In genomic region chrX:113982766-113983165, GRCh38 we compare ENCODE assay signal across 24 cellular contexts.
DNase-seq lines count a peak whose midpoint lies in the region; ATAC-seq, FAIRE-seq and TF ChIP-seq lines count a peak whose summit lies in the region.
"Had no signal": no experiment of that assay in that cellular context is flagged by ENCODE, and none has a peak within 500 bp of the region (broad histone marks: within the 10 kb centered on the region; RNA-seq: fewer than 3 reads in every experiment).

No MANE protein-coding gene starts in this region.

- H2BK12ac ChIP-seq in H9 (ENCODE audit: insufficient read length, low read depth, low read length) = no peak overlapping the region

- H3K23ac ChIP-seq in H9 (ENCODE audit: insufficient read length, low read depth, low read length) = no peak overlapping the region

- H3K14ac ChIP-seq in H9 (ENCODE audit: insufficient read depth, low read length) = no peak overlapping the region

- H3K27me3 Mint-ChIP-seq in H9 (ENCODE audit: low read depth) = no peaks in the 10 kb centered on the region
- H3K27me3 Mint-ChIP-seq: B cell; CD4-positive, alpha-beta T cell had no signal

- no peak overlapping the region for H3K4me3 Mint-ChIP-seq in H9
- H3K4me3 Mint-ChIP-seq: B cell; CD4-positive, alpha-beta T cell; CD8-positive, alpha-beta T cell had no signal

- no peak overlapping the region for H3T11ph ChIP-seq in H9 (ENCODE audit: low read length)

- TF ChIP-seq CTCF in H9 (conservative IDR thresholded peaks at IDR 0.05) = no peak
- TF ChIP-seq CTCF in K562 (IDR thresholded peaks at IDR 0.05 in 2 of 3, conservative IDR thresholded peaks at IDR 0.05 in 1 of 3; ENCODE audit: insufficient read depth in 2 of 3, low read depth in 1 of 3, low read length in 3 of 3) = no peak
- TF ChIP-seq CTCF in prostate gland (IDR thresholded peaks at IDR 0.05) = no peak

- TF ChIP-seq EP300 in K562 (IDR thresholded peaks at IDR 0.05; ENCODE audit: low read length) = no peak

- no TSS peak for BruUV-seq in K562 (replicated peaks; lab: Mats Ljungman, UMichigan)

- H3K56ac ChIP-seq in H9 (ENCODE audit: insufficient read length, low read depth, low read length) = no peak overlapping the region

- H2BK15ac ChIP-seq in H9 (ENCODE audit: low read depth, low read length) = no peak overlapping the region

- H4K20me1 ChIP-seq in H9 (ENCODE audit: control insufficient read depth, insufficient read depth, insufficient read length) (peaks cover 2% of the 10 kb centered on the region), K562 (replicated peaks; ENCODE audit: control insufficient read depth, insufficient read depth, low read length) (no peaks in the 10 kb centered on the region)

- no peak for TF ChIP-seq RAD21 in K562 (CRISPR knock-in tag; conservative IDR thresholded peaks at IDR 0.05 in 1 of 2, IDR thresholded peaks at IDR 0.05 in 1 of 2)

- H3K36me3 Mint-ChIP-seq in H9 (ENCODE audit: insufficient read depth in 1 of 3, low read depth in 3 of 3) = peaks cover 87 to 98% (median 96%) of the 10 kb centered on the region in 3 experiments
- H3K36me3 Mint-ChIP-seq: CD8-positive, alpha-beta T cell had no signal

- H4K8ac ChIP-seq in H9 (replicated peaks; ENCODE audit: insufficient read length, low read depth, low read length) = no peak overlapping the region

- H3K79me2 ChIP-seq in H9 (ENCODE audit: insufficient read depth, low read length) = no peaks in the 10 kb centered on the region; the same call in 1 of the 2 replicates
- H3K79me2 ChIP-seq in K562 (ENCODE audit: control insufficient read depth, insufficient read depth, low read length) = no peaks in the 10 kb centered on the region; the same call in 2 of the 3 replicates

- H3K4me1 ChIP-seq in H9 (ENCODE audit: insufficient read depth, low read length) (peaks cover 2% of the 10 kb centered on the region; the same call in 1 of the 2 replicates), K562 (replicated peaks in 1 of 2; ENCODE audit: control insufficient read depth in 2 of 2, insufficient read depth in 2 of 2, low read length in 2 of 2) (no peaks in the 10 kb centered on the region; a peak in 1 of 5 replicates), prostate gland (replicated peaks) (no peaks in the 10 kb centered on the region)
- H3K4me1 ChIP-seq: A549, Caco-2 had no signal

- no peak overlapping the region for H2BK20ac ChIP-seq in H9 (ENCODE audit: low read depth, low read length, poor library complexity, severe bottlenecking)

- H3K18ac ChIP-seq in H9 (ENCODE audit: insufficient read length, low read depth, low read length) = no peak overlapping the region

- CTCF ChIA-PET in K562 (lab: Yijun Ruan, JAX; ENCODE audit: low intra/inter-chr PET ratio) = no interaction called here

- H3K27me3 ChIP-seq in H9 (ENCODE audit: insufficient read depth, low read length) (no peaks in the 10 kb centered on the region), K562 (ENCODE audit: control insufficient read depth in 2 of 2, insufficient read depth in 2 of 2, low read length in 2 of 2) (no peaks in the 10 kb centered on the region), prostate gland (replicated peaks; ENCODE audit: insufficient read depth) (no peaks in the 10 kb centered on the region)

- H3K23me2 ChIP-seq in H9 (ENCODE audit: insufficient read length, low read depth, low read length, poor library complexity, severe bottlenecking) = no peaks in the 10 kb centered on the region

- no peak overlapping the region for H3K27ac ChIP-seq in H9 (ENCODE audit: insufficient read length, low read depth, low read length)
- H3K27ac ChIP-seq in K562 (ENCODE audit: extremely low read depth, low read depth, low read length) = no peak overlapping the region
- no peak overlapping the region for H3K27ac ChIP-seq in prostate gland
- H3K27ac ChIP-seq: 22Rv1; A549; BLaER1 treated with 17β-estradiol and CSF1 and Interleukin-3, amounts not matched to agents 10 nM and 100 nM; C4-2B had no signal

- H3K27ac Mint-ChIP-seq in H9 = peak overlapping the region in 2 of 3 experiments; percentile 32 to 53; a peak in 1 of 7 replicates
- H3K27ac Mint-ChIP-seq: B cell; CD4-positive, alpha-beta T cell; CD8-positive, alpha-beta T cell had no signal

- DNase-seq in H9 = no peak
- no peak for DNase-seq in K562 (ENCODE audit: extremely low read depth in 1 of 4, low spot score in 3 of 4)
- peak in 1 of 2 donors; percentile 31 for DNase-seq in left colon
- peak; percentile 3 for DNase-seq in prostate gland (ENCODE audit: low spot score)
- no peak for DNase-seq in pons (ENCODE audit: low spot score)
- no peak for DNase-seq in head of caudate nucleus
- no peak for DNase-seq in LoVo (ENCODE audit: low spot score)
- no peak for DNase-seq in Right ventricle myocardium inferior (ENCODE audit: missing footprints)
- DNase-seq: AML-193; Caco-2; Calu3; CD4-positive, alpha-beta T cell; CD8-positive, alpha-beta T cell; DMS79 treated with DMSO at 0.1 percent for 48 hours; GF-D8 had no signal

- H3K4me3 ChIP-seq in K562 (no peak overlapping the region), prostate gland (no peak overlapping the region)
- H3K4me3 ChIP-seq: A549; BLaER1 treated with 17β-estradiol and CSF1 and Interleukin-3, amounts not matched to agents 10 nM and 100 nM had no signal

- H3K9ac ChIP-seq in H9 (ENCODE audit: extremely low read depth, insufficient read length, low read length) (no peak overlapping the region), K562 (ENCODE audit: insufficient read depth in 1 of 2, low read depth in 2 of 2, low read length in 2 of 2) (no peak overlapping the region)
- H3K9ac ChIP-seq: BLaER1 treated with 17β-estradiol and CSF1 and Interleukin-3, amounts not matched to agents 10 nM and 100 nM had no signal

- no peak overlapping the region for H2BK5ac ChIP-seq in H9 (ENCODE audit: insufficient read length, low read length)

- H2AFZ ChIP-seq in H9 (ENCODE audit: low read length) (no peak overlapping the region), K562 (ENCODE audit: low read depth, low read length) (no peak overlapping the region)

- no CpG with 5 or more reads among the region's 4 CpGs for WGBS in H9 (ENCODE audit: extremely low coverage, insufficient read length, low lambda C conversion rate)
- 7% methylated on average over 4 of the region's 4 CpGs for WGBS in K562 (ENCODE audit: insufficient coverage, low coverage, missing lambda C conversion rate)
- WGBS in prostate gland = 58% methylated on average over 4 of the region's 4 CpGs

- TF ChIP-seq POLR2A in K562 (conservative IDR thresholded peaks at IDR 0.05) = no peak
- TF ChIP-seq POLR2A in prostate gland (IDR thresholded peaks at IDR 0.05) = no peak

- peaks cover 3% of the 10 kb centered on the region for H3K79me1 ChIP-seq in H9 (ENCODE audit: insufficient read depth, low read depth, low read length, poor library complexity, severe bottlenecking)

- no peak for ATAC-seq in K562
- peak; percentile 95 for ATAC-seq in left colon
- no peak for ATAC-seq in Right ventricle myocardium inferior
- ATAC-seq: A549; CD8-positive, alpha-beta T cell had no signal

- in situ Hi-C loops in K562 (cut with MboI) = no loop called here

- peaks cover 39 to 41% of the 10 kb centered on the region in 2 experiments for H3K4me1 Mint-ChIP-seq in H9

- H4K91ac ChIP-seq in H9 (ENCODE audit: insufficient read length, low read depth, low read length) = no peak overlapping the region

- H3K9me3 ChIP-seq in H9 (ENCODE audit: control insufficient read depth, low read depth, low read length) (peaks cover 29% of the 10 kb centered on the region), K562 (replicated peaks; ENCODE audit: control insufficient read depth, insufficient read depth, low read depth, low read length) (peaks cover 7% of the 10 kb centered on the region), prostate gland (no peaks in the 10 kb centered on the region)
- H3K9me3 ChIP-seq: A549, Caco-2 had no signal

- H3K4me2 ChIP-seq in H9 (ENCODE audit: insufficient read depth, insufficient read length, low read length) (no peak overlapping the region), K562 (ENCODE audit: insufficient read depth, low read length) (no peak overlapping the region)
- H3K4me2 ChIP-seq: A549; BLaER1 treated with 17β-estradiol and CSF1 and Interleukin-3, amounts not matched to agents 10 nM and 100 nM had no signal

- POLR2A ChIA-PET in K562 (lab: Yijun Ruan, JAX) = no interaction called here

- H2BK120ac ChIP-seq in H9 (ENCODE audit: low read depth, low read length, poor library complexity, severe bottlenecking) = no peak overlapping the region

- H3K36me3 ChIP-seq in K562 (ENCODE audit: control insufficient read depth, insufficient read depth, low read length) (peaks cover 12% of the 10 kb centered on the region; the same call in 1 of the 3 replicates), prostate gland (no peaks in the 10 kb centered on the region)
- H3K36me3 ChIP-seq: BLaER1 treated with 17β-estradiol and CSF1 and Interleukin-3, amounts not matched to agents 10 nM and 100 nM had no signal

- H3K9me3 Mint-ChIP-seq in H9 = peaks cover 36 to 45% of the 10 kb centered on the region in 2 experiments
- H3K9me3 Mint-ChIP-seq: CD4-positive, alpha-beta T cell; CD8-positive, alpha-beta T cell had no signal

- intact Hi-C loops in K562 (cut with micrococcal nuclease) (no loop called here), left colon (cut with DNase I, micrococcal nuclease) (no loop called here), prostate gland (cut with DNase I) (no loop called here), head of caudate nucleus (cut with DNase I) (no loop called here), Right ventricle myocardium inferior (cut with DNase I) (no loop called here)

- H4K5ac ChIP-seq in H9 (ENCODE audit: insufficient read length, low read depth, low read length) = no peak overlapping the region

- H2AK5ac ChIP-seq in H9 (ENCODE audit: insufficient read length, low read length) = no peak overlapping the region

- H3K9me1 ChIP-seq in K562 (ENCODE audit: control insufficient read depth, insufficient read depth, low read length) = no peaks in the 10 kb centered on the region

- FAIRE-seq in K562 (lab: Jason Lieb, UNC) = no peak
- FAIRE-seq: A549, D721Med, G401.6, GM12891, GM19239 had no signal

- no peak overlapping the region for H3K4ac ChIP-seq in H9 (ENCODE audit: low read depth, low read length)

TF ChIP-seq in K562, 482 proteins besides CTCF, POLR2A, EP300 and RAD21:
- TF ChIP-seq RFX1 (IDR thresholded peaks at IDR 0.05) = no peak
- TF ChIP-seq E2F4 (CRISPR knock-in tag; IDR thresholded peaks at IDR 0.05; ENCODE audit: low read depth) = no peak
- no peak for TF ChIP-seq CTBP1 (IDR thresholded peaks at IDR 0.05; ENCODE audit: borderline replicate concordance)
- no peak for TF ChIP-seq PTTG1 (tag; IDR thresholded peaks at IDR 0.05; ENCODE audit: low read depth)
- no peak for TF ChIP-seq ARNT (IDR thresholded peaks at IDR 0.05)
- TF ChIP-seq CEBPB (tag; IDR thresholded peaks at IDR 0.05) = 0 out of 2 replicates have a peak, but pooled peaks have one; percentile 9
